ENCODE assay signal across 30 cellular contexts in the genomic region with DNA sequence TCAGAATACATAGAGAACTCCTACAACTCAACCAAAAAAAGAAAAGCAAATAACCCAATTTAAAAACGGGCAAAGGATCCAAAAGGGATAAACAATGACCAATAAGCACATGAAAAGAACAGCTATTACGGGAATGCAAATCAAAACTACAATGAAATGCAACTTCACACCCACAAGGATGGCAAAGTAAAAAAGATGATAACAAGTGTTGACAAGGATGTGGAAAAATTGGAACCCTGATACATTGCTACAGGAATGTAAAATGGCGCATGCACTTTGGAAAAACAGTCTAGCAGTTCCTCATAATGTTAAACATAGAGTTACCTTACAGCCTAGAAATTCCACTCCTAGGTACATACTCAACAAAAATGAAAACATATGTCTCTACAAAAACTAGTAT.
"Had no signal": no experiment of that assay in that cellular context is flagged by ENCODE, and none has a peak within 500 bp of the region (broad histone marks: within the 10 kb centered on the region; RNA-seq: fewer than 3 reads in every experiment).

No MANE protein-coding gene starts in this region.

- H3K4me3 ChIP-seq: pancreas, prostate gland, right atrium auricular region, skin epidermis, smooth muscle cell, spleen, stomach, thoracic aorta, thyroid gland, tibial nerve, upper lobe of right lung, uterus had no signal

- H3K36me3 Mint-ChIP-seq: stimulated activated effector memory CD8-positive, alpha-beta T cell treated with anti-CD3 and anti-CD28 coated beads, Interleukin-12 subunit alpha, Interleukin-12 subunit beta, amount 100 ng/mL, for 72 hours had no signal

- DNase-seq: naive B cell; naive thymus-derived CD8-positive, alpha-beta T cell; nephron progenitor cell; nucleus accumbens; pancreas; retina; spleen; stimulated activated CD4-positive, alpha-beta T cell treated with anti-CD3 and anti-CD28 coated beads, Interleukin-12 subunit alpha, Interleukin-12 subunit beta, amount 100 ng/mL, for 4 hours; stimulated activated CD4-positive, alpha-beta T cell treated with anti-CD3 and anti-CD28 coated beads, Interleukin-2, amount 100 ng/mL, for 24 hours; stimulated activated CD4-positive, alpha-beta T cell treated with anti-CD3 and anti-CD28 coated beads, Interleukin-2, amount 100 ng/mL, for 48 hours; stimulated activated CD4-positive, alpha-beta T cell treated with anti-CD3 and anti-CD28 coated beads, Interleukin-4, amount 100 ng/mL, for 24 hours; stimulated activated naive B cell treated with anti-CD40 and anti-IgM and Interleukin-4, amounts not matched to agents 10 μg/mL and 1 μg/mL and 100 μg/mL, for 72 hours; stimulated activated naive CD4-positive, alpha-beta T cell treated with Interleukin-2 at 50 U/mL for 16 hours; stomach; thyroid gland; trophoblast cell; upper lobe of right lung; uterus had no signal

- ATAC-seq: naive thymus-derived CD8-positive, alpha-beta T cell; natural killer cell treated with Interleukin-12 subunit alpha and Interleukin-12 subunit beta and Interleukin-15 and Interleukin-18, amount 100 ng/mL, for 72 hours; pancreas; sciatic nerve; stimulated activated effector memory CD8-positive, alpha-beta T cell treated with anti-CD3 and anti-CD28 coated beads, Interleukin-12 subunit alpha, Interleukin-12 subunit beta, amount 100 ng/mL, for 72 hours; stimulated activated naive B cell treated with anti-CD40 and anti-IgM and Interleukin-4, amounts not matched to agents 10 μg/mL and 1 μg/mL and 100 μg/mL, for 72 hours; upper lobe of right lung had no signal

- H3K36me3 ChIP-seq: neutrophil, pancreas, prostate gland, right atrium auricular region, spleen, stomach, thoracic aorta, thyroid gland, tibial nerve, upper lobe of right lung, uterus had no signal

- H3K9me3 ChIP-seq: neutrophil, pancreas, prostate gland, right atrium auricular region, spleen, stomach, thoracic aorta, thyroid gland, tibial nerve, upper lobe of right lung, uterus had no signal

- H3K9me3 Mint-ChIP-seq: naive B cell; naive thymus-derived CD8-positive, alpha-beta T cell; natural killer cell treated with Interleukin-12 subunit alpha and Interleukin-12 subunit beta and Interleukin-15 and Interleukin-18, amount 100 ng/mL, for 72 hours; nephron progenitor cell; neural crest cell; stimulated activated effector memory CD8-positive, alpha-beta T cell treated with anti-CD3 and anti-CD28 coated beads, Interleukin-12 subunit alpha, Interleukin-12 subunit beta, amount 100 ng/mL, for 72 hours; stimulated activated naive CD8-positive, alpha-beta T cell treated with anti-CD3 and anti-CD28 coated beads, Interleukin-15, Interleukin-2, amounts not matched to agents 100 ng/mL and 50 ng/mL, for 24 hours had no signal

- H3K4me3 Mint-ChIP-seq: natural killer cell treated with Interleukin-12 subunit alpha and Interleukin-12 subunit beta and Interleukin-15 and Interleukin-18, amount 100 ng/mL, for 72 hours; nephron progenitor cell; stimulated activated effector memory CD8-positive, alpha-beta T cell treated with anti-CD3 and anti-CD28 coated beads, Interleukin-12 subunit alpha, Interleukin-12 subunit beta, amount 100 ng/mL, for 72 hours; stimulated activated naive B cell treated with anti-CD40 and anti-IgM and Interleukin-4, amounts not matched to agents 10 μg/mL and 1 μg/mL and 100 μg/mL, for 72 hours; stimulated activated naive CD8-positive, alpha-beta T cell treated with anti-CD3 and anti-CD28 coated beads, Interleukin-15, Interleukin-2, amounts not matched to agents 100 ng/mL and 50 ng/mL, for 24 hours had no signal

- H3K4me1 ChIP-seq: prostate gland, uterus had no signal

- H3K27ac ChIP-seq: neutrophil, pancreas, prostate gland, spleen, stomach, thoracic aorta, thyroid gland, tibial nerve, upper lobe of right lung, uterus had no signal

- FAIRE-seq: pancreas had no signal

- H3K4me2 ChIP-seq: smooth muscle cell had no signal

- H3K27ac Mint-ChIP-seq: naive B cell; natural killer cell treated with Interleukin-12 subunit alpha and Interleukin-12 subunit beta and Interleukin-15 and Interleukin-18, amount 100 ng/mL, for 72 hours; nephron progenitor cell; stimulated activated effector memory CD8-positive, alpha-beta T cell treated with anti-CD3 and anti-CD28 coated beads, Interleukin-12 subunit alpha, Interleukin-12 subunit beta, amount 100 ng/mL, for 72 hours; stimulated activated naive B cell treated with anti-CD40 and anti-IgM and Interleukin-4, amounts not matched to agents 10 μg/mL and 1 μg/mL and 100 μg/mL, for 72 hours; stimulated activated naive CD8-positive, alpha-beta T cell treated with anti-CD3 and anti-CD28 coated beads, Interleukin-15, Interleukin-2, amounts not matched to agents 100 ng/mL and 50 ng/mL, for 24 hours had no signal

- H3K27me3 ChIP-seq: pancreas, right atrium auricular region, stomach, thyroid gland, tibial nerve, upper lobe of right lung, uterus had no signal

- H3K27me3 Mint-ChIP-seq: naive thymus-derived CD8-positive, alpha-beta T cell; stimulated activated naive CD8-positive, alpha-beta T cell treated with anti-CD3 and anti-CD28 coated beads, Interleukin-15, Interleukin-2, amounts not matched to agents 100 ng/mL and 50 ng/mL, for 24 hours had no signal
